ENCODE assay signal across 1 cellular context in genomic region chr3:149646181-149646766, GRCh38.
TF ChIP-seq lines count a peak whose summit lies in the region.

No MANE protein-coding gene starts in this region.

TF ChIP-seq in IMR-90, 13 proteins besides CTCF, POLR2A, EP300 and RAD21:
- TF ChIP-seq FOS (IDR thresholded peaks at IDR 0.05; ENCODE audit: low read depth, low read length) (peak; percentile 57), USF2 (IDR thresholded peaks at IDR 0.05; ENCODE audit: low read depth, low read length) (peak; percentile 44; the same call in 1 of the 2 replicates), CEBPB (IDR thresholded peaks at IDR 0.05; ENCODE audit: low read depth, low read length) (peak; percentile 2; the same call in 1 of the 2 replicates), NFE2L2 (IDR thresholded peaks at IDR 0.05; ENCODE audit: low read depth, low read length) (no peak)
TF ChIP-seq in IMR-90: peak in this region for 3.
